22 cellular contexts compared by ENCODE assay signal in genomic region chr19:262125-262524, GRCh38. TPM values are rescaled to one million over a fixed set of nuclear protein-coding genes. Genes with fewer than 3 reads are reported as not detected.
"Had no signal": no experiment of that assay in that cellular context is flagged by ENCODE, and none has a peak within 500 bp of the region (broad histone marks: within the 10 kb centered on the region; RNA-seq: fewer than 3 reads in every experiment).

No MANE protein-coding gene starts in this region.

- H3K9ac ChIP-seq: neural progenitor cell had no signal

- H3K27ac ChIP-seq: body of pancreas, esophagus squamous epithelium, hepatocyte, neural progenitor cell, prostate gland, right atrium auricular region, SJSA1, testis had no signal

- ATAC-seq: body of pancreas; naive thymus-derived CD4-positive, alpha-beta T cell had no signal

- DNase-seq: activated CD4-positive, alpha-beta T cell treated with anti-CD3 and anti-CD28 coated beads for 48 hours; activated effector memory CD4-positive, alpha-beta T cell treated with anti-CD3 and anti-CD28 coated beads, Interleukin-2, amount 50 U/mL, for 16 hours; activated naive CD8-positive, alpha-beta T cell treated with anti-CD3 and anti-CD28 coated beads, Interleukin-2, amount 10 ng/mL, durations not matched to agents 7 days and 5 days; body of pancreas; dermis blood vessel endothelial cell; effector memory CD4-positive, alpha-beta T cell; esophagus squamous epithelium; mesendoderm; naive thymus-derived CD4-positive, alpha-beta T cell; stimulated activated CD4-positive, alpha-beta T cell treated with anti-CD3 and anti-CD28 coated beads, Interleukin-12 subunit alpha, Interleukin-12 subunit beta, amount 100 ng/mL, for 4 hours; stimulated activated CD4-positive, alpha-beta T cell treated with anti-CD3 and anti-CD28 coated beads, Interleukin-1b, Interleukin-23, amount 100 ng/mL, for 48 hours; stimulated activated CD8-positive, alpha-beta memory T cell treated with anti-CD3 and anti-CD28 coated beads, Interleukin-4, amount 100 ng/mL, for 48 hours; SW 1271; testis had no signal

- H3K27ac Mint-ChIP-seq: activated naive CD8-positive, alpha-beta T cell treated with anti-CD3 and anti-CD28 coated beads, Interleukin-2, amount 10 ng/mL, durations not matched to agents 7 days and 5 days; neural progenitor cell; type B pancreatic cell had no signal

- H3K4me1 ChIP-seq: neural progenitor cell, prostate gland, testis had no signal

- H3K9me3 ChIP-seq: body of pancreas, esophagus squamous epithelium, prostate gland, right atrium auricular region, testis had no signal

- H3K9me3 Mint-ChIP-seq: activated naive CD8-positive, alpha-beta T cell treated with anti-CD3 and anti-CD28 coated beads, Interleukin-2, amount 10 ng/mL, durations not matched to agents 7 days and 5 days; neural progenitor cell; type B pancreatic cell had no signal

- H3K36me3 ChIP-seq: esophagus squamous epithelium, neural progenitor cell, prostate gland, right atrium auricular region, SJSA1 had no signal

- H3K27me3 ChIP-seq: body of pancreas, right atrium auricular region, testis had no signal

- H3K36me3 Mint-ChIP-seq: activated naive CD8-positive, alpha-beta T cell treated with anti-CD3 and anti-CD28 coated beads, Interleukin-2, amount 10 ng/mL, durations not matched to agents 7 days and 5 days; naive thymus-derived CD4-positive, alpha-beta T cell; neural progenitor cell; type B pancreatic cell had no signal

- H3K79me2 ChIP-seq: hepatocyte had no signal

- H3K4me3 Mint-ChIP-seq: activated naive CD8-positive, alpha-beta T cell treated with anti-CD3 and anti-CD28 coated beads, Interleukin-2, amount 10 ng/mL, durations not matched to agents 7 days and 5 days; neural progenitor cell; type B pancreatic cell had no signal

- H2AFZ ChIP-seq: hepatocyte, neural progenitor cell had no signal

- H3K4me3 ChIP-seq: body of pancreas, esophagus squamous epithelium, hepatocyte, neural progenitor cell, prostate gland, right atrium auricular region, SJSA1, testis had no signal

- FAIRE-seq: TTC549 had no signal

- H3K4me2 ChIP-seq: hepatocyte, neural progenitor cell had no signal

RNA-seq across cellular contexts. Expression of gene PLPP2, which starts 29.1 kb away (rescaled TPM):
- total RNA-seq: activated naive CD8-positive, alpha-beta T cell treated with anti-CD3 and anti-CD28 coated beads, Interleukin-2, amount 10 ng/mL, durations not matched to agents 7 days and 5 days; T-helper 2 cell treated with Interferon-gamma antibody and Interleukin-4, amounts not matched to agents 100 ng/mL and 5 ng/mL, for 36 hours had no signal
- polyA plus RNA-seq: naive thymus-derived CD4-positive, alpha-beta T cell had no signal
